In genomic region chr1:26994020-26994745, GRCh38 we compare ENCODE assay signal across 9 cellular contexts. TPM values are rescaled to one million over a fixed set of nuclear protein-coding genes. Genes with fewer than 3 reads are reported as not detected.
DNase-seq lines count a peak whose midpoint lies in the region; ATAC-seq and TF ChIP-seq lines count a peak whose summit lies in the region.
"Had no signal": no experiment of that assay in that cellular context is flagged by ENCODE, and none has a peak within 500 bp of the region (broad histone marks: within the 10 kb centered on the region; RNA-seq: fewer than 3 reads in every experiment).

No MANE protein-coding gene starts in this region.

- TF ChIP-seq CTCF in right atrium auricular region (IDR thresholded peaks at IDR 0.05) = no peak

- H3K27ac ChIP-seq in right atrium auricular region = peak overlapping the region; percentile 81 to 89

- ATAC-seq in HG03460 (IDR thresholded peaks at IDR 0.05; ENCODE audit: unreplicated experiment) (peak; percentile 11), HG02571 (IDR thresholded peaks at IDR 0.05; ENCODE audit: unreplicated experiment) (no peak)
- peak; percentile 41 for ATAC-seq in activated T-helper 17 cell treated with anti-CD3 and anti-CD28 coated beads, Interleukin-2, amount 50 U/mL, for 72 hours (replicated peaks)

- H3K9me3 Mint-ChIP-seq in activated T-helper 17 cell treated with anti-CD3 and anti-CD28 coated beads, Interleukin-2, amount 50 U/mL, for 72 hours = no peaks in the 10 kb centered on the region

- peaks cover 5% of the 10 kb centered on the region for H3K4me1 Mint-ChIP-seq in activated T-helper 17 cell treated with anti-CD3 and anti-CD28 coated beads, Interleukin-2, amount 50 U/mL, for 72 hours

- H3K36me3 ChIP-seq in right atrium auricular region (no peaks in the 10 kb centered on the region), skeletal muscle satellite cell (ENCODE audit: insufficient read depth, low read length) (peaks cover 5% of the 10 kb centered on the region)

- H3K4me3 Mint-ChIP-seq in activated T-helper 17 cell treated with anti-CD3 and anti-CD28 coated beads, Interleukin-2, amount 50 U/mL, for 72 hours = peak overlapping the region; percentile 41

- H3K4me2 ChIP-seq in skeletal muscle satellite cell (ENCODE audit: low read length) = peak overlapping the region; percentile 89

- H3K4me1 ChIP-seq in right atrium auricular region = peaks cover 0 to 58% of the 10 kb centered on the region in 2 donors
- peaks cover 69% of the 10 kb centered on the region for H3K4me1 ChIP-seq in skeletal muscle satellite cell (ENCODE audit: control insufficient read depth, insufficient read depth, low read length)

- peak overlapping the region; percentile 52 to 80 for H3K4me3 ChIP-seq in right atrium auricular region
- peak overlapping the region; percentile 86 for H3K4me3 ChIP-seq in skeletal muscle satellite cell (ENCODE audit: low read length)

- peak; percentile 70 for DNase-seq in GM03348 (ENCODE audit: low spot score)
- no peak for DNase-seq in right atrium auricular region (ENCODE audit: low spot score)
- DNase-seq in SKM-1 treated with dmso at 0.1 percent for 144 hours (lab: John Stamatoyannopoulos, UW; ENCODE audit: unreplicated experiment) = no peak
- no peak for DNase-seq in NCI-H510A (lab: John Stamatoyannopoulos, UW)

- H3K27me3 Mint-ChIP-seq in activated T-helper 17 cell treated with anti-CD3 and anti-CD28 coated beads, Interleukin-2, amount 50 U/mL, for 72 hours = peaks cover 20% of the 10 kb centered on the region

- H3K27ac Mint-ChIP-seq in activated T-helper 17 cell treated with anti-CD3 and anti-CD28 coated beads, Interleukin-2, amount 50 U/mL, for 72 hours = no peak overlapping the region

- no peaks in the 10 kb centered on the region for H3K36me3 Mint-ChIP-seq in activated T-helper 17 cell treated with anti-CD3 and anti-CD28 coated beads, Interleukin-2, amount 50 U/mL, for 72 hours (ENCODE audit: low read depth)

- H3K9me3 ChIP-seq in right atrium auricular region = no peaks in the 10 kb centered on the region
- H3K9me3 ChIP-seq in skeletal muscle satellite cell (replicated peaks; ENCODE audit: low read length) = no peaks in the 10 kb centered on the region

- H3K9ac ChIP-seq in skeletal muscle satellite cell (ENCODE audit: low read depth, low read length) = peak overlapping the region; percentile 79

- H3K27me3 ChIP-seq in right atrium auricular region (no peaks in the 10 kb centered on the region), skeletal muscle satellite cell (ENCODE audit: control insufficient read depth, insufficient read depth, low read length) (no peaks in the 10 kb centered on the region)

RNA-seq across cellular contexts. Expression of gene TRNP1, which starts 0.7 kb away (rescaled TPM):
- total RNA-seq in activated T-helper 17 cell treated with anti-CD3 and anti-CD28 coated beads, Interleukin-2, amount 50 U/mL, for 72 hours = not detected
- 100 to 1,000 TPM in 1 of 2 donors, 10 to 100 TPM in 1; 72.5 to 151 TPM for total RNA-seq in right atrium auricular region
- 46.6 and 89.8 TPM in 2 replicates for total RNA-seq in skeletal muscle satellite cell (2012; rRNA removed)

RNA-seq across cellular contexts. Expression of gene TENT5B, which starts 18.5 kb away (rescaled TPM):
- total RNA-seq in activated T-helper 17 cell treated with anti-CD3 and anti-CD28 coated beads, Interleukin-2, amount 50 U/mL, for 72 hours = not detected
- total RNA-seq in right atrium auricular region = 10 to 100 TPM; 31.6 to 34.8 TPM
- 2.0 and 3.3 TPM in 2 replicates for total RNA-seq in skeletal muscle satellite cell (2012; rRNA removed)

RNA-seq across cellular contexts. Expression of gene KDF1, which starts 33.9 kb away (rescaled TPM):
- not detected for total RNA-seq in activated T-helper 17 cell treated with anti-CD3 and anti-CD28 coated beads, Interleukin-2, amount 50 U/mL, for 72 hours
- total RNA-seq in right atrium auricular region = under 1 TPM; 0.26 to 0.86 TPM
- not detected in 2 replicates for total RNA-seq in skeletal muscle satellite cell (2012; rRNA removed)
- total RNA-seq: NCI-H460 had no signal

Comparison
In these comparisons a context has a peak if more than half of its experiments do, and no peak if none do; other contexts are left out.
1. RNA of gene TRNP1, which starts 0.7 kb away (total RNA-seq): 72.5 to 151 TPM in right atrium auricular region; not detected in activated T-helper 17 cell treated with anti-CD3 and anti-CD28 coated beads, Interleukin-2, amount 50 U/mL, for 72 hours; every median in the first group is over 10 times any median in the second.
2. RNA of gene TENT5B, which starts 18.5 kb away (total RNA-seq): 31.6 to 34.8 TPM in right atrium auricular region; not detected in activated T-helper 17 cell treated with anti-CD3 and anti-CD28 coated beads, Interleukin-2, amount 50 U/mL, for 72 hours; every median in the first group is over 10 times any median in the second.